ENCODE assay signal across 8 cellular contexts in the genomic region with DNA sequence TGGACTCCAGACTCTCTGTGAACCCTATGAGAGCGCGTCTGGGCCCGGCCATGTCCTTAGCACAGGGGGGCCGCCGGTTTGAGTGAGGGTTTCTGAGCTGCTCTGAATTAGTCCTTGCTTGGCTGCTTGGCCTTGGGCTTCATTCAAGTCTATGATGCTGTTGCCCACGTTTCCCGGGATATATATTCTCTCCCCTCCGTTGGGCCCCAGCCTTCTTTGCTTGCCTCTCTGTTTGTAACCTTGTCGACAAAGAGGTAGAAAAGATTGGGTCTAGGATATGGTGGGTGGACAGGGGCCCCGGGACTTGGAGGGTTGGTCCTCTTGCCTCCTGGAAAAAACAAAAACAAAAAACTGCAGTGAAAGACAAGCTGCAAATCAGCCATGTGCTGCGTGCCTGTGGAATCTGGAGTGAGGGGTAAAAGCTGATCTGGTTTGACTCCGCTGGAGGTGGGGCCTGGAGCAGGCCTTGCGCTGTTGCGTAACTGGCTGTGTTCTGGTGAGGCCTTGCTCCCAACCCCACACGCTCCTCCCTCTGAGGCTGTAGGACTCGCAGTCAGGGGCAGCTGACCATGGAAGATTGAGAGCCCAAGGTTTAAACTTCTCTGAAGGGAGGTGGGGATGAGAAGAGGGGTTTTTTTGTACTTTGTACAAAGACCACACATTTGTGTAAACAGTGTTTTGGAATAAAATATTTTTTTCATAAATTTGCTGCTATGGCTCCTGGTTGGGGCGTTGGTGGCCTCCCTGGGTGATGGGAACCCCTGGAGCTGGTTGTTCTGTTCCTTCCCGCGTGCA. TPM values are rescaled to one million over a fixed set of nuclear protein-coding genes. Genes with fewer than 3 reads are reported as not detected.
DNase-seq lines count a peak whose midpoint lies in the region; ATAC-seq, FAIRE-seq and TF ChIP-seq lines count a peak whose summit lies in the region.

No MANE protein-coding gene starts in this region.

- ATAC-seq in WTC11 (peak; percentile 25), GM18861 (IDR thresholded peaks at IDR 0.05; ENCODE audit: unreplicated experiment) (no peak)
- ATAC-seq in activated CD4-positive, CD25-positive, alpha-beta regulatory T cell treated with anti-CD3 and anti-CD28 coated beads, Interleukin-2, amount 50 U/mL, for 24 hours = no peak

- H3K36me3 Mint-ChIP-seq in WTC11 = peaks cover 9% of the 10 kb centered on the region

- DNase-seq in AG09319 (ENCODE audit: extremely low read depth, low read depth) = peak; percentile 84
- DNase-seq in HTR-8/SVneo (ENCODE audit: insufficient read length, low spot score) = no peak
- peak; percentile 45 for DNase-seq in WTC11 (ENCODE audit: low spot score)
- DNase-seq in globus pallidus (ENCODE audit: low spot score) = peak; percentile 72
- DNase-seq in nucleus accumbens (lab: John Stamatoyannopoulos, UW) = peak in 40 of 56 donors; percentile 3 to 64 (median 24)
- DNase-seq in D341Med (ENCODE audit: low spot score) = no peak

- H3K27ac Mint-ChIP-seq in WTC11 = peak overlapping the region; percentile 92

- TF ChIP-seq CTCF in AG09319 (IDR thresholded peaks at IDR 0.05; ENCODE audit: low read depth, low read length) = no peak
- TF ChIP-seq CTCF in WTC11 (IDR thresholded peaks at IDR 0.05) = no peak

- peaks cover 33% of the 10 kb centered on the region for H3K4me1 Mint-ChIP-seq in WTC11

- no peaks in the 10 kb centered on the region for H3K27me3 Mint-ChIP-seq in WTC11 (ENCODE audit: low read depth)

- CTCF ChIA-PET in WTC11 (lab: Charles Lee) = interaction anchor here (0.6 to 12.3 kb wide), 34 partner anchors 10 to 536 kb away, joined by 3 to 196 read pairs (median 4); a partner anchor contains a TSS

- peak overlapping the region; percentile 15; the same call in 1 of the 2 replicates for H3K4me3 Mint-ChIP-seq in WTC11

- peak; percentile 62 for FAIRE-seq in HTR-8/SVneo (lab: Jason Lieb, UNC)

- H3K9me3 Mint-ChIP-seq in WTC11 = no peaks in the 10 kb centered on the region

- POLR2A ChIA-PET in WTC11 (lab: Charles Lee) = interaction anchor here (1.4 to 1.8 kb wide), 2 partner anchors 22 to 34 kb away, joined by 4 to 6 read pairs; no protein-coding TSS in a partner anchor

TF ChIP-seq in WTC11, 78 proteins besides CTCF, POLR2A, EP300 and RAD21:
- peak; percentile 63 for TF ChIP-seq GABPB1 (CRISPR knock-in tag; IDR thresholded peaks at IDR 0.05)
- TF ChIP-seq, protein P1, sequence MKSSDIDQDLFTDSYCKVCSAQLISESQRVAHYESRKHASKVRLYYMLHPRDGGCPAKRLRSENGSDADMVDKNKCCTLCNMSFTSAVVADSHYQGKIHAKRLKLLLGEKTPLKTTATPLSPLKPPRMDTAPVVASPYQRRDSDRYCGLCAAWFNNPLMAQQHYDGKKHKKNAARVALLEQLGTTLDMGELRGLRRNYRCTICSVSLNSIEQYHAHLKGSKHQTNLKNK (CRISPR knock-in tag; IDR thresholded peaks at IDR 0.05) = no peak
TF ChIP-seq in WTC11: peak in this region for 1.

RNA-seq across cellular contexts. Expression of a gene that starts 23.1 kb away (rescaled TPM):
- total RNA-seq in WTC11 (2021) = 6.6 to 10.9 TPM (median 9.7 TPM) in 3 replicates

RNA-seq across cellular contexts. Expression of a gene that starts 35.2 kb away (rescaled TPM):
- 36.4 to 42.2 TPM (median 37.9 TPM) in 3 replicates for total RNA-seq in WTC11 (2021)

Comparison
In these comparisons a context has a peak if more than half of its experiments do, and no peak if none do; other contexts are left out.
1. DNase-seq: peak in AG09319 (single experiment), WTC11 (single experiment), globus pallidus (single experiment) and nucleus accumbens (40 of 56); none in HTR-8/SVneo (single experiment) and D341Med (single experiment).